ENCODE assay signal across 13 cellular contexts in genomic region chr10:107740962-107741690, GRCh38.
DNase-seq lines count a peak whose midpoint lies in the region; FAIRE-seq and TF ChIP-seq lines count a peak whose summit lies in the region.
"Had no signal": no experiment of that assay in that cellular context is flagged by ENCODE, and none has a peak within 500 bp of the region (broad histone marks: within the 10 kb centered on the region; RNA-seq: fewer than 3 reads in every experiment).

No MANE protein-coding gene starts in this region.

- H3K4me3 ChIP-seq in ACC112 (ENCODE audit: low read depth, low read length): peak overlapping the region; percentile 69
- no peak overlapping the region for H3K4me3 ChIP-seq in fibroblast of lung (replicated peaks in 1 of 4; ENCODE audit: control extremely low read depth in 1 of 4, insufficient read depth in 1 of 4, low read depth in 3 of 4, low read length in 4 of 4)
- H3K4me3 ChIP-seq: pancreas, Peyer's patch had no signal

- no peaks in the 10 kb centered on the region for H4K20me1 ChIP-seq in fibroblast of lung (ENCODE audit: control insufficient read depth, extremely low read depth, insufficient read depth, low read length)

- peak overlapping the region; percentile 35 for H3K4me2 ChIP-seq in fibroblast of lung (ENCODE audit: extremely low read depth, insufficient read depth, low read length)

- no peaks in the 10 kb centered on the region for H3K4me1 ChIP-seq in ACC112 (ENCODE audit: control insufficient read depth, insufficient read depth, low read length, unreplicated experiment)
- H3K4me1 ChIP-seq in fibroblast of lung (ENCODE audit: control insufficient read depth, extremely low read depth, insufficient read depth, low read length): no peaks in the 10 kb centered on the region
- H3K4me1 ChIP-seq: pancreas, Peyer's patch had no signal

- no peaks in the 10 kb centered on the region for H3K9me3 ChIP-seq in fibroblast of lung (ENCODE audit: control insufficient read depth, insufficient read depth, low read depth, low read length)
- H3K9me3 ChIP-seq: pancreas, Peyer's patch had no signal

- H3K27me3 ChIP-seq in ACC112 (ENCODE audit: insufficient read depth, low read length) (no peaks in the 10 kb centered on the region), fibroblast of lung (ENCODE audit: control insufficient read depth, insufficient read depth, low read length) (no peaks in the 10 kb centered on the region)
- H3K27me3 ChIP-seq: pancreas, Peyer's patch had no signal

- POLR2A ChIA-PET in HEK293T (lab: Yijun Ruan, JAX): no interaction called here

- peak overlapping the region; percentile 85 for H2AFZ ChIP-seq in ACC112 (ENCODE audit: low read length, unreplicated experiment)
- H2AFZ ChIP-seq in fibroblast of lung (ENCODE audit: low read length): no peak overlapping the region

- peak overlapping the region; percentile 77 for H3K27ac ChIP-seq in ACC112 (ENCODE audit: low read depth, low read length)
- H3K27ac ChIP-seq in fibroblast of lung (ENCODE audit: insufficient read depth, low read length): no peak overlapping the region
- H3K27ac ChIP-seq: pancreas, Peyer's patch had no signal

- peak; percentile 23 for FAIRE-seq in H54 (lab: Jason Lieb, UNC)
- FAIRE-seq in GM12891 (lab: Jason Lieb, UNC): no peak
- FAIRE-seq: D721Med, keratinocyte, pancreas had no signal

- DNase-seq in H54 (ENCODE audit: insufficient read length, low spot score) (no peak), OCI-M1 (lab: John Stamatoyannopoulos, UW) (peak; percentile 69), fibroblast of lung (ENCODE audit: low read depth in 2 of 2) (peak in 1 of 2 donors; percentile 29), HEK293T (ENCODE audit: extremely low spot score) (no peak), GM12891 (ENCODE audit: insufficient read length, low spot score) (no peak)
- DNase-seq in activated CD8-positive, alpha-beta memory T cell treated with anti-CD3 and anti-CD28 coated beads for 24 hours: no peak
- DNase-seq in activated CD4-positive, alpha-beta T cell treated with anti-CD3 and anti-CD28 coated beads for 1 hour: no peak
- DNase-seq: activated CD4-positive, alpha-beta T cell treated with anti-CD3 and anti-CD28 coated beads for 4 hours; pancreas; Peyer's patch had no signal

- no peak for TF ChIP-seq CTCF in fibroblast of lung (conservative IDR thresholded peaks at IDR 0.05 in 1 of 2, IDR thresholded peaks at IDR 0.05 in 1 of 2; ENCODE audit: low read depth in 1 of 2, low read length in 2 of 2)

- H3K79me2 ChIP-seq in ACC112 (ENCODE audit: control insufficient read depth, insufficient read depth, low read length, unreplicated experiment): no peaks in the 10 kb centered on the region
- H3K79me2 ChIP-seq in fibroblast of lung (ENCODE audit: control insufficient read depth, insufficient read depth, low read length): no peaks in the 10 kb centered on the region

- H3K36me3 ChIP-seq in ACC112 (ENCODE audit: insufficient read depth, low read length): no peaks in the 10 kb centered on the region
- H3K36me3 ChIP-seq in fibroblast of lung (ENCODE audit: control insufficient read depth, insufficient read depth, low read length): no peaks in the 10 kb centered on the region
- H3K36me3 ChIP-seq: pancreas, Peyer's patch had no signal

- CTCF ChIA-PET in HEK293T (lab: Yijun Ruan, JAX): no interaction called here

- H3K9ac ChIP-seq in fibroblast of lung (ENCODE audit: insufficient read depth, low read length): no peak overlapping the region

- no peak for TF ChIP-seq POLR2A in H54 (IDR thresholded peaks at IDR 0.05; ENCODE audit: low read depth, low read length)
- TF ChIP-seq POLR2A in GM12891 (IDR thresholded peaks at IDR 0.05; ENCODE audit: low read depth, low read length): no peak

TF ChIP-seq in HEK293T, 16 proteins besides CTCF, POLR2A, EP300 and RAD21:
- TF ChIP-seq FOXA1 (IDR thresholded peaks at IDR 0.05): no peak
- no peak for TF ChIP-seq L3MBTL2 (conservative IDR thresholded peaks at IDR 0.05)
- TF ChIP-seq ARNT (IDR thresholded peaks at IDR 0.05): no peak
- no peak for TF ChIP-seq NFRKB (IDR thresholded peaks at IDR 0.05)
- no peak for TF ChIP-seq ZNF384 (IDR thresholded peaks at IDR 0.05)

TF ChIP-seq in GM12891, 5 proteins besides CTCF, POLR2A, EP300 and RAD21:
- no peak for TF ChIP-seq POLR2AphosphoS5 (IDR thresholded peaks at IDR 0.05; ENCODE audit: low read depth, low read length)
- TF ChIP-seq POU2F2 (IDR thresholded peaks at IDR 0.05; ENCODE audit: low read depth, low read length): no peak
- no peak for TF ChIP-seq PAX5 (IDR thresholded peaks at IDR 0.05; ENCODE audit: insufficient read depth, low read length, severe bottlenecking)
- TF ChIP-seq SPI1 (IDR thresholded peaks at IDR 0.05; ENCODE audit: low read depth, low read length): no peak
- no peak for TF ChIP-seq TAF1 (IDR thresholded peaks at IDR 0.05; ENCODE audit: low read depth, low read length)
